In genomic region chr19:45554481-45554880, GRCh38 we compare ENCODE assay signal across 23 cellular contexts. TPM values are rescaled to one million over a fixed set of nuclear protein-coding genes. Genes with fewer than 3 reads are reported as not detected.
"Had no signal": no experiment of that assay in that cellular context is flagged by ENCODE, and none has a peak within 500 bp of the region (broad histone marks: within the 10 kb centered on the region; RNA-seq: fewer than 3 reads in every experiment).

No MANE protein-coding gene starts in this region.

- H3K27me3 ChIP-seq: ascending aorta, Peyer's patch, SJSA1 had no signal

- H3K9me3 ChIP-seq: ascending aorta, Peyer's patch, SJSA1 had no signal

- H3K4me3 ChIP-seq: ascending aorta, Peyer's patch, SJSA1 had no signal

- DNase-seq: activated CD4-positive, alpha-beta T cell treated with anti-CD3 and anti-CD28 coated beads for 4 hours; activated CD4-positive, alpha-beta T cell treated with anti-CD3 and anti-CD28 coated beads, Interleukin-2, amount 50 U/mL, for 4 hours; activated CD8-positive, alpha-beta memory T cell treated with anti-CD3 and anti-CD28 coated beads, Interleukin-2, amount 50 U/mL, for 48 hours; activated CD8-positive, alpha-beta T cell treated with anti-CD3 and anti-CD28 coated beads, Interleukin-2, amount 10 ng/mL, durations not matched to agents 7 days and 5 days; activated effector memory CD4-positive, alpha-beta T cell treated with Interleukin-2 at 50 U/mL for 16 hours; activated naive CD4-positive, alpha-beta T cell; activated T-cell treated with anti-CD3 and anti-CD28 coated beads, Interleukin-2, amount 50 U/mL, for 1 hour; amniotic stem cell; MV-4-11; NCI-H1092 treated with DMSO at 0.1 percent for 48 hours; NCI-H1436; NCI-H187; NCI-H2081; NCI-H510A treated with DMSO at 0.1 percent for 48 hours; Peyer's patch; SHP77; SW 1271 had no signal

- H3K4me1 ChIP-seq: ascending aorta, SJSA1 had no signal

- H3K27ac ChIP-seq: ascending aorta, Peyer's patch, SJSA1 had no signal

RNA-seq across cellular contexts. Expression of gene GPR4, which starts 47.5 kb away (rescaled TPM):
- total RNA-seq: activated CD8-positive, alpha-beta T cell treated with anti-CD3 and anti-CD28 coated beads, Interleukin-2, amount 10 ng/mL, durations not matched to agents 7 days and 5 days; activated T-helper 1 cell treated with anti-CD3 and anti-CD28 coated beads, Interleukin-12 subunit alpha, Interleukin-12 subunit beta, Interleukin-2, Interleukin-4 antibody, amounts not matched to agents 30 ng/mL and 10 ng/mL and 1 ng/mL, durations not matched to agents 14 hours and 24 hours and 36 hours; LHCN-M2; MCF 10A; SJSA1; T-helper 1 cell treated with Interleukin-12 subunit alpha and Interleukin-12 subunit beta and Interleukin-4 antibody, amounts not matched to agents 30 ng/mL and 1 ng/mL, for 36 hours had no signal
